In genomic region chr2:32688511-32688910, GRCh38 we compare ENCODE assay signal across 12 cellular contexts.
DNase-seq lines count a peak whose midpoint lies in the region; ATAC-seq and TF ChIP-seq lines count a peak whose summit lies in the region.
"Had no signal": no experiment of that assay in that cellular context is flagged by ENCODE, and none has a peak within 500 bp of the region (broad histone marks: within the 10 kb centered on the region; RNA-seq: fewer than 3 reads in every experiment).

No MANE protein-coding gene starts in this region.

- no peaks in the 10 kb centered on the region for H3K79me2 ChIP-seq in mammary epithelial cell (ENCODE audit: insufficient read depth, low read length)

- H3K4me2 ChIP-seq in mammary epithelial cell (ENCODE audit: insufficient read depth, low read depth, low read length): peak overlapping the region; percentile 16

- CTCF ChIA-PET in mammary epithelial cell (lab: Charles Lee; ENCODE audit: low non-redundant PET): no interaction called here

- H3K4me1 ChIP-seq in mammary epithelial cell (ENCODE audit: insufficient read depth, low read length) (peaks cover 5% of the 10 kb centered on the region), body of pancreas (no peaks in the 10 kb centered on the region)
- H3K4me1 ChIP-seq: psoas muscle had no signal

- H3K27me3 ChIP-seq in mammary epithelial cell (ENCODE audit: insufficient read depth, low read length): no peaks in the 10 kb centered on the region
- H3K27me3 ChIP-seq in body of pancreas: no peaks in the 10 kb centered on the region

- no TSS peak for BruUV-seq in mammary epithelial cell (replicated peaks; lab: Mats Ljungman, UMichigan)

- H2AFZ ChIP-seq in mammary epithelial cell (ENCODE audit: low read depth, low read length): no peak overlapping the region

- in situ Hi-C loops in mammary epithelial cell (cut with MboI; ENCODE audit: low sequenced_read_pairs in 2 of 2): no loop called here

- no peak overlapping the region for H3K9ac ChIP-seq in mammary epithelial cell (ENCODE audit: insufficient read depth, low read length)

- TF ChIP-seq CTCF in mammary epithelial cell (conservative IDR thresholded peaks at IDR 0.05 in 1 of 2, IDR thresholded peaks at IDR 0.05 in 1 of 2; ENCODE audit: extremely low read depth in 1 of 2, insufficient read depth in 1 of 2, low read depth in 1 of 2, low read length in 2 of 2): no peak
- TF ChIP-seq CTCF in body of pancreas (IDR thresholded peaks at IDR 0.05): no peak

- ATAC-seq in GM19452 (IDR thresholded peaks at IDR 0.05; ENCODE audit: unreplicated experiment) (peak; percentile 95), HG03565 (IDR thresholded peaks at IDR 0.05; ENCODE audit: unreplicated experiment) (peak; percentile 92), body of pancreas (no peak)
- ATAC-seq: psoas muscle had no signal

- H3K36me3 ChIP-seq in mammary epithelial cell (ENCODE audit: insufficient read depth, low read length) (no peaks in the 10 kb centered on the region), body of pancreas (replicated peaks in 1 of 2; ENCODE audit: insufficient read depth in 1 of 2, low read depth in 2 of 2) (no peaks in the 10 kb centered on the region)

- H3K27ac ChIP-seq in mammary epithelial cell (ENCODE audit: insufficient read depth, low read depth, low read length) (no peak overlapping the region), substantia nigra (ENCODE audit: low read depth, low read length, poor library complexity, severe bottlenecking) (no peak overlapping the region), body of pancreas (no peak overlapping the region)
- H3K27ac ChIP-seq: psoas muscle had no signal

- H4K20me1 ChIP-seq in mammary epithelial cell (ENCODE audit: insufficient read depth, low read length): no peaks in the 10 kb centered on the region

- DNase-seq in COLO829 (ENCODE audit: low spot score) (peak; percentile 66), mammary epithelial cell (peak; percentile 78), substantia nigra (lab: John Stamatoyannopoulos, UW) (no peak), GDM1 (lab: John Stamatoyannopoulos, UW) (no peak), NCI-H2081 treated with DMSO at 0.1 percent for 48 hours (lab: John Stamatoyannopoulos, UW) (no peak), body of pancreas (no peak)
- DNase-seq: CD4-positive, alpha-beta memory T cell; H7; NCI-H2029 treated with DMSO at 0.1 percent for 48 hours; psoas muscle had no signal

- dilution Hi-C loops in mammary epithelial cell (cut with HindIII; ENCODE audit: low sequenced_read_pairs): no loop called here

- no peak overlapping the region for H3K4me3 ChIP-seq in mammary epithelial cell (replicated peaks in 1 of 3; ENCODE audit: insufficient read depth in 1 of 3, low read depth in 2 of 3, low read length in 3 of 3)
- no peak overlapping the region for H3K4me3 ChIP-seq in body of pancreas
- H3K4me3 ChIP-seq: psoas muscle had no signal

- intact Hi-C loops in mammary epithelial cell (cut with micrococcal nuclease) (no loop called here), body of pancreas (cut with DNase I) (no loop called here)

- no peak for TF ChIP-seq POLR2A in body of pancreas (IDR thresholded peaks at IDR 0.05)

- WGBS in mammary epithelial cell (ENCODE audit: low coverage, missing lambda C conversion rate): 38% methylated on average over 1 of the region's 1 CpG
- WGBS in body of pancreas, 2 donors: 98 to 100% methylated on average over 1 of the region's 1 CpG

- H3K9me3 ChIP-seq in mammary epithelial cell (replicated peaks; ENCODE audit: insufficient read depth, low read length) (no peaks in the 10 kb centered on the region), body of pancreas (no peaks in the 10 kb centered on the region)
- H3K9me3 ChIP-seq: psoas muscle had no signal

Comparison
In these comparisons a context has a peak if more than half of its experiments do, and no peak if none do; other contexts are left out.
1. DNase-seq: peak in COLO829 (single experiment) and mammary epithelial cell (single experiment); none in substantia nigra (0 of 49), GDM1 (single experiment), NCI-H2081 treated with DMSO at 0.1 percent for 48 hours (single experiment) and body of pancreas (0 of 4).